ENCODE assay signal across 16 cellular contexts in genomic region chr1:64396817-64397216, GRCh38.
DNase-seq lines count a peak whose midpoint lies in the region; ATAC-seq, FAIRE-seq and TF ChIP-seq lines count a peak whose summit lies in the region.
"Had no signal": no experiment of that assay in that cellular context is flagged by ENCODE, and none has a peak within 500 bp of the region (broad histone marks: within the 10 kb centered on the region; RNA-seq: fewer than 3 reads in every experiment).

No MANE protein-coding gene starts in this region.

- no peak overlapping the region for H3K4me2 ChIP-seq in Karpas-422 (ENCODE audit: low read depth, low read length, poor library complexity, severe bottlenecking)
- H3K4me2 ChIP-seq in keratinocyte (ENCODE audit: control insufficient read depth, extremely low read depth, insufficient read depth, low read depth, low read length) = no peak overlapping the region

- H3K79me2 ChIP-seq in Karpas-422 (ENCODE audit: low read length) = no peaks in the 10 kb centered on the region
- no peaks in the 10 kb centered on the region for H3K79me2 ChIP-seq in keratinocyte (ENCODE audit: control insufficient read depth, insufficient read depth, low read length)

- no peak overlapping the region for H3K4me3 Mint-ChIP-seq in natural killer cell treated with Interleukin-12 subunit alpha and Interleukin-12 subunit beta and Interleukin-15 and Interleukin-18, amount 100 ng/mL, for 72 hours
- H3K4me3 Mint-ChIP-seq: activated CD4-positive, alpha-beta memory T cell treated with anti-CD3 and anti-CD28 coated beads for 36 hours; activated T-helper 1 cell treated with anti-CD3 and anti-CD28 coated beads, Interleukin-12 subunit alpha, Interleukin-12 subunit beta, Interleukin-2, Interleukin-4 antibody, amounts not matched to agents 30 ng/mL and 10 ng/mL and 1 ng/mL, durations not matched to agents 14 hours and 24 hours and 36 hours; CD14-positive monocyte had no signal

- no peak overlapping the region for H3K27ac ChIP-seq in Karpas-422 (ENCODE audit: low read length)
- no peak overlapping the region for H3K27ac ChIP-seq in brain microvascular endothelial cell
- no peak overlapping the region for H3K27ac ChIP-seq in keratinocyte (ENCODE audit: control insufficient read depth, insufficient read depth, low read length)
- H3K27ac ChIP-seq: adrenal gland, heart left ventricle, left lung had no signal

- no peaks in the 10 kb centered on the region; the same call in 1 of the 2 replicates for H3K9me2 ChIP-seq in Karpas-422 (replicated peaks; ENCODE audit: insufficient read depth, low read length)

- TF ChIP-seq CTCF in GM12873 (IDR thresholded peaks at IDR 0.05; ENCODE audit: insufficient read depth, low read depth, low read length, missing control alignments) (peak; percentile 15), brain microvascular endothelial cell (IDR thresholded peaks at IDR 0.05; ENCODE audit: low read depth, low read length, missing control alignments) (peak; percentile 21), keratinocyte (optimal IDR thresholded peaks at IDR 0.05 in 1 of 3, IDR thresholded peaks at IDR 0.05 in 1 of 3, conservative IDR thresholded peaks at IDR 0.05 in 1 of 3; ENCODE audit: extremely low read depth in 1 of 3, insufficient read depth in 2 of 3, low read length in 3 of 3) (peak in 2 of 3 experiments; percentile 12 to 30)

- H3K9me1 ChIP-seq in keratinocyte (ENCODE audit: control insufficient read depth, extremely low read depth, insufficient read depth, low read length) = no peaks in the 10 kb centered on the region

- peaks cover 3% of the 10 kb centered on the region for H3K9me3 Mint-ChIP-seq in natural killer cell treated with Interleukin-12 subunit alpha and Interleukin-12 subunit beta and Interleukin-15 and Interleukin-18, amount 100 ng/mL, for 72 hours
- H3K9me3 Mint-ChIP-seq: activated CD4-positive, alpha-beta memory T cell treated with anti-CD3 and anti-CD28 coated beads for 36 hours; activated T-helper 1 cell treated with anti-CD3 and anti-CD28 coated beads, Interleukin-12 subunit alpha, Interleukin-12 subunit beta, Interleukin-2, Interleukin-4 antibody, amounts not matched to agents 30 ng/mL and 10 ng/mL and 1 ng/mL, durations not matched to agents 14 hours and 24 hours and 36 hours had no signal

- H3K9ac ChIP-seq in Karpas-422 (ENCODE audit: low read length) = no peak overlapping the region
- H3K9ac ChIP-seq in keratinocyte (ENCODE audit: control insufficient read depth, extremely low read depth, insufficient read depth, low read length) = no peak overlapping the region

- no peaks in the 10 kb centered on the region for H3K4me1 Mint-ChIP-seq in natural killer cell treated with Interleukin-12 subunit alpha and Interleukin-12 subunit beta and Interleukin-15 and Interleukin-18, amount 100 ng/mL, for 72 hours (ENCODE audit: low read depth in 2 of 2)

- H3K36me3 Mint-ChIP-seq in natural killer cell treated with Interleukin-12 subunit alpha and Interleukin-12 subunit beta and Interleukin-15 and Interleukin-18, amount 100 ng/mL, for 72 hours = no peaks in the 10 kb centered on the region
- H3K36me3 Mint-ChIP-seq: activated CD4-positive, alpha-beta memory T cell treated with anti-CD3 and anti-CD28 coated beads for 36 hours; CD14-positive monocyte had no signal

- in situ Hi-C loops in brain microvascular endothelial cell (cut with HindIII; ENCODE audit: low pct_ligation_motif_present, low sequenced_read_pairs) = no loop called here

- no peak for ATAC-seq in GM19395 (IDR thresholded peaks at IDR 0.05; ENCODE audit: unreplicated experiment)
- no peak for ATAC-seq in natural killer cell treated with Interleukin-12 subunit alpha and Interleukin-12 subunit beta and Interleukin-15 and Interleukin-18, amount 100 ng/mL, for 72 hours
- ATAC-seq: heart left ventricle, left lung had no signal

- FAIRE-seq in keratinocyte (lab: Jason Lieb, UNC) = peak; percentile 9

- H2AFZ ChIP-seq in Karpas-422 (ENCODE audit: low read length) (no peak overlapping the region), keratinocyte (ENCODE audit: control insufficient read depth, low read length) (no peak overlapping the region)

- no peak overlapping the region for H3K4me3 ChIP-seq in Karpas-422 (ENCODE audit: low read length)
- H3K4me3 ChIP-seq in brain microvascular endothelial cell (ENCODE audit: low read depth, low read length) = no peak overlapping the region
- no peak overlapping the region for H3K4me3 ChIP-seq in keratinocyte (ENCODE audit: control insufficient read depth in 2 of 3, extremely low read depth in 1 of 3, insufficient read depth in 2 of 3, low read depth in 1 of 3, low read length in 3 of 3)
- H3K4me3 ChIP-seq: adrenal gland, heart left ventricle, left lung had no signal

- dilution Hi-C loops in keratinocyte (cut with MboI; ENCODE audit: extremely low pct_ligation_motif_present, low sequenced_read_pairs) = no loop called here

- DNase-seq in Karpas-422 (peak; percentile 55), brain microvascular endothelial cell (no peak), keratinocyte (ENCODE audit: low read depth, low spot score) (no peak)
- DNase-seq in activated T-cell treated with anti-CD3 and anti-CD28 coated beads, Interleukin-2, amount 50 U/mL, for 1 hour = no peak
- DNase-seq in natural killer cell treated with Interleukin-12 subunit alpha and Interleukin-12 subunit beta and Interleukin-15 and Interleukin-18, amount 100 ng/mL, for 72 hours (ENCODE audit: low spot score) = no peak
- DNase-seq: activated CD4-positive, alpha-beta memory T cell treated with anti-CD3 and anti-CD28 coated beads for 36 hours; heart left ventricle; left lung; SIG-M5; T-helper 9 cell had no signal

- H3K27me3 ChIP-seq in Karpas-422 (ENCODE audit: low read length) (no peaks in the 10 kb centered on the region), brain microvascular endothelial cell (replicated peaks) (no peaks in the 10 kb centered on the region), keratinocyte (ENCODE audit: control insufficient read depth, extremely low read depth, insufficient read depth, low read length) (no peaks in the 10 kb centered on the region)
- H3K27me3 ChIP-seq: adrenal gland, heart left ventricle, left lung had no signal

- peaks cover 17 to 32% of the 10 kb centered on the region in 2 donors for H3K27me3 Mint-ChIP-seq in natural killer cell treated with Interleukin-12 subunit alpha and Interleukin-12 subunit beta and Interleukin-15 and Interleukin-18, amount 100 ng/mL, for 72 hours

- no peaks in the 10 kb centered on the region for H3K4me1 ChIP-seq in Karpas-422 (ENCODE audit: low read length)
- H3K4me1 ChIP-seq in keratinocyte (ENCODE audit: control insufficient read depth, extremely low read depth, insufficient read depth, low read length) = no peaks in the 10 kb centered on the region
- H3K4me1 ChIP-seq: adrenal gland, heart left ventricle, left lung had no signal

- H3K36me3 ChIP-seq in Karpas-422 (ENCODE audit: insufficient read depth, low read length) (no peaks in the 10 kb centered on the region), brain microvascular endothelial cell (replicated peaks) (no peaks in the 10 kb centered on the region), keratinocyte (ENCODE audit: control insufficient read depth in 2 of 2, extremely low read depth in 1 of 2, insufficient read depth in 2 of 2, low read length in 2 of 2) (no peaks in the 10 kb centered on the region)
- H3K36me3 ChIP-seq: adrenal gland, heart left ventricle, left lung had no signal

- no peak overlapping the region for H3K27ac Mint-ChIP-seq in natural killer cell treated with Interleukin-12 subunit alpha and Interleukin-12 subunit beta and Interleukin-15 and Interleukin-18, amount 100 ng/mL, for 72 hours
- H3K27ac Mint-ChIP-seq: activated CD4-positive, alpha-beta memory T cell treated with anti-CD3 and anti-CD28 coated beads for 36 hours; activated T-helper 1 cell treated with anti-CD3 and anti-CD28 coated beads, Interleukin-12 subunit alpha, Interleukin-12 subunit beta, Interleukin-2, Interleukin-4 antibody, amounts not matched to agents 30 ng/mL and 10 ng/mL and 1 ng/mL, durations not matched to agents 14 hours and 24 hours and 36 hours; progenitor cell of endocrine pancreas had no signal

- H4K20me1 ChIP-seq in Karpas-422 (ENCODE audit: insufficient read depth, low read depth, low read length) (no peaks in the 10 kb centered on the region), keratinocyte (ENCODE audit: control insufficient read depth, extremely low read depth, insufficient read depth, low read length) (no peaks in the 10 kb centered on the region)

- H3K9me3 ChIP-seq in Karpas-422 (ENCODE audit: low read length) (no peaks in the 10 kb centered on the region), keratinocyte (ENCODE audit: control insufficient read depth, low read depth, low read length) (no peaks in the 10 kb centered on the region)
- H3K9me3 ChIP-seq: adrenal gland, heart left ventricle, left lung had no signal
